In genomic region chr1:188782220-188782841, GRCh38 we compare ENCODE assay signal across 8 cellular contexts.
DNase-seq lines count a peak whose midpoint lies in the region; ATAC-seq, FAIRE-seq and TF ChIP-seq lines count a peak whose summit lies in the region.

No MANE protein-coding gene starts in this region.

- H3K79me2 ChIP-seq in PC-3 (ENCODE audit: low read length) = no peaks in the 10 kb centered on the region

- no peak overlapping the region for H3K4me3 ChIP-seq in PC-3 (ENCODE audit: low read length)
- no peak overlapping the region for H3K4me3 ChIP-seq in fibroblast of pulmonary artery (replicated peaks; ENCODE audit: low read depth, low read length)

- no peak overlapping the region for H3K9ac ChIP-seq in PC-3 (ENCODE audit: low read length)

- no peak for FAIRE-seq in urothelium cell line (lab: Jason Lieb, UNC)

- H3K36me3 ChIP-seq in PC-3 (ENCODE audit: low read depth, low read length) = no peaks in the 10 kb centered on the region

- no peaks in the 10 kb centered on the region for H3K9me3 ChIP-seq in PC-3 (ENCODE audit: low read length)

- CTCF ChIA-PET in PC-3 (lab: Charles Lee) = interaction anchor here (0.6 kb wide), 1 partner anchor 157 kb away, joined by 5 read pairs; no protein-coding TSS in a partner anchor

- POLR2A ChIA-PET in PC-3 (lab: Charles Lee; ENCODE audit: unreplicated experiment) = no interaction called here

- intact Hi-C loops in PC-3 (cut with micrococcal nuclease) = loop anchor here (1.0 kb wide), 1 partner anchor 156 kb away; no protein-coding TSS in a partner anchor

- no peaks in the 10 kb centered on the region for H3K27me3 ChIP-seq in PC-3 (ENCODE audit: low read length)

- no peaks in the 10 kb centered on the region for H3K9me2 ChIP-seq in PC-3 (replicated peaks; ENCODE audit: low read length)

- no TSS peak for BruUV-seq in PC-3 (replicated peaks; lab: Mats Ljungman, UMichigan)

- peak; percentile 100 for ATAC-seq in GM21360 (IDR thresholded peaks at IDR 0.05; ENCODE audit: unreplicated experiment)
- ATAC-seq in HG03521 (IDR thresholded peaks at IDR 0.05; ENCODE audit: unreplicated experiment) = peak; percentile 94
- peak; percentile 88 for ATAC-seq in PC-3

- TF ChIP-seq CTCF in PC-3 (conservative IDR thresholded peaks at IDR 0.05; ENCODE audit: low read depth, low read length) (peak; percentile 69), fibroblast of pulmonary artery (IDR thresholded peaks at IDR 0.05; ENCODE audit: low read length, missing control alignments) (peak; percentile 58)

- H2AFZ ChIP-seq in PC-3 (ENCODE audit: low read length) = no peak overlapping the region

- H3K4me2 ChIP-seq in PC-3 (ENCODE audit: low read length) = no peak overlapping the region

- in situ Hi-C loops in G401 (cut with HindIII; ENCODE audit: low sequenced_read_pairs) = no loop called here

- peaks cover 7% of the 10 kb centered on the region; the same call in 1 of the 2 replicates for H3K4me1 ChIP-seq in PC-3 (ENCODE audit: insufficient read depth, low read length)

- H4K20me1 ChIP-seq in PC-3 (ENCODE audit: low read length) = no peaks in the 10 kb centered on the region

- H3F3A ChIP-seq in PC-3 (ENCODE audit: low read length, unreplicated experiment) = no peaks in the 10 kb centered on the region

- DNase-seq in G401 (ENCODE audit: low spot score) (peak; percentile 11), PC-3 (peak; percentile 55), fibroblast of pulmonary artery (ENCODE audit: low read depth) (peak; percentile 45), urothelium cell line (ENCODE audit: low spot score) (peak; percentile 57), C1 segment of cervical spinal cord (lab: John Stamatoyannopoulos, UW) (no peak)
- DNase-seq in activated CD4-positive, alpha-beta T cell treated with anti-CD3 and anti-CD28 coated beads, Interleukin-2, amount 50 U/mL, for 48 hours = no peak

- no peak overlapping the region for H3K27ac ChIP-seq in PC-3 (ENCODE audit: low read length)

Comparison
In these comparisons a context has a peak if more than half of its experiments do, and no peak if none do; other contexts are left out.
1. DNase-seq: peak in G401 (single experiment), PC-3 (single experiment), fibroblast of pulmonary artery (single experiment) and urothelium cell line (single experiment); none in activated CD4-positive, alpha-beta T cell treated with anti-CD3 and anti-CD28 coated beads, Interleukin-2, amount 50 U/mL, for 48 hours (0 of 2) and C1 segment of cervical spinal cord (0 of 14).
2. Peak in every context shown above with its lines, with median percentiles within 50 percentile points of each other: ATAC-seq.